In the genomic region with DNA sequence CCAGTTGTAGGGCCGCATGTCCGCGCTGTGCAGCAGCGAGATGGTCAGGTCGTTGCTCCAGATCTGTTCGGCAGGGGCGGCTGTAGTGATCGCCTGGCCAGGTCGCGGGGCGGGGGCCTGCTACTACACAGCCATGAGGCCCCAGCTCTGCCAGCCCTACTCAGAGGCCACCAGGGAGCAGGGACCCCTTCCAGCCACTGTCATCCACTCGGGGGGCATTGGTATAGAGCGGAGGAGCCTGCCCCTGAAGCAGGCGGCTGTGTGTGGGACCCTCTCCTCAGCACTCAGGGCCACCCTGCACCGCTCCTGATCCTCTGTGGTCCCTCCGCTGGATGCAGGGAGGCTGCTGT, we compare ENCODE assay signal across 1 cellular context.
TF ChIP-seq lines count a peak whose summit lies in the region.

No MANE protein-coding gene starts in this region.

TF ChIP-seq in liver, 16 proteins besides CTCF, POLR2A, EP300 and RAD21 (continued from another document):
- TF ChIP-seq, protein P1, sequence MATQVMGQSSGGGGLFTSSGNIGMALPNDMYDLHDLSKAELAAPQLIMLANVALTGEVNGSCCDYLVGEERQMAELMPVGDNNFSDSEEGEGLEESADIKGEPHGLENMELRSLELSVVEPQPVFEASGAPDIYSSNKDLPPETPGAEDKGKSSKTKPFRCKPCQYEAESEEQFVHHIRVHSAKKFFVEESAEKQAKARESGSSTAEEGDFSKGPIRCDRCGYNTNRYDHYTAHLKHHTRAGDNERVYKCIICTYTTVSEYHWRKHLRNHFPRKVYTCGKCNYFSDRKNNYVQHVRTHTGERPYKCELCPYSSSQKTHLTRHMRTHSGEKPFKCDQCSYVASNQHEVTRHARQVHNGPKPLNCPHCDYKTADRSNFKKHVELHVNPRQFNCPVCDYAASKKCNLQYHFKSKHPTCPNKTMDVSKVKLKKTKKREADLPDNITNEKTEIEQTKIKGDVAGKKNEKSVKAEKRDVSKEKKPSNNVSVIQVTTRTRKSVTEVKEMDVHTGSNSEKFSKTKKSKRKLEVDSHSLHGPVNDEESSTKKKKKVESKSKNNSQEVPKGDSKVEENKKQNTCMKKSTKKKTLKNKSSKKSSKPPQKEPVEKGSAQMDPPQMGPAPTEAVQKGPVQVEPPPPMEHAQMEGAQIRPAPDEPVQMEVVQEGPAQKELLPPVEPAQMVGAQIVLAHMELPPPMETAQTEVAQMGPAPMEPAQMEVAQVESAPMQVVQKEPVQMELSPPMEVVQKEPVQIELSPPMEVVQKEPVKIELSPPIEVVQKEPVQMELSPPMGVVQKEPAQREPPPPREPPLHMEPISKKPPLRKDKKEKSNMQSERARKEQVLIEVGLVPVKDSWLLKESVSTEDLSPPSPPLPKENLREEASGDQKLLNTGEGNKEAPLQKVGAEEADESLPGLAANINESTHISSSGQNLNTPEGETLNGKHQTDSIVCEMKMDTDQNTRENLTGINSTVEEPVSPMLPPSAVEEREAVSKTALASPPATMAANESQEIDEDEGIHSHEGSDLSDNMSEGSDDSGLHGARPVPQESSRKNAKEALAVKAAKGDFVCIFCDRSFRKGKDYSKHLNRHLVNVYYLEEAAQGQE (IDR thresholded peaks at IDR 0.05), result no peak
- TF ChIP-seq NR2F2 (IDR thresholded peaks at IDR 0.05) (no peak), EGR1 (IDR thresholded peaks at IDR 0.05; ENCODE audit: low read depth in 2 of 2) (no peak)
